Comparison of ENCODE assay signal across 1 cellular context in the genomic region with DNA sequence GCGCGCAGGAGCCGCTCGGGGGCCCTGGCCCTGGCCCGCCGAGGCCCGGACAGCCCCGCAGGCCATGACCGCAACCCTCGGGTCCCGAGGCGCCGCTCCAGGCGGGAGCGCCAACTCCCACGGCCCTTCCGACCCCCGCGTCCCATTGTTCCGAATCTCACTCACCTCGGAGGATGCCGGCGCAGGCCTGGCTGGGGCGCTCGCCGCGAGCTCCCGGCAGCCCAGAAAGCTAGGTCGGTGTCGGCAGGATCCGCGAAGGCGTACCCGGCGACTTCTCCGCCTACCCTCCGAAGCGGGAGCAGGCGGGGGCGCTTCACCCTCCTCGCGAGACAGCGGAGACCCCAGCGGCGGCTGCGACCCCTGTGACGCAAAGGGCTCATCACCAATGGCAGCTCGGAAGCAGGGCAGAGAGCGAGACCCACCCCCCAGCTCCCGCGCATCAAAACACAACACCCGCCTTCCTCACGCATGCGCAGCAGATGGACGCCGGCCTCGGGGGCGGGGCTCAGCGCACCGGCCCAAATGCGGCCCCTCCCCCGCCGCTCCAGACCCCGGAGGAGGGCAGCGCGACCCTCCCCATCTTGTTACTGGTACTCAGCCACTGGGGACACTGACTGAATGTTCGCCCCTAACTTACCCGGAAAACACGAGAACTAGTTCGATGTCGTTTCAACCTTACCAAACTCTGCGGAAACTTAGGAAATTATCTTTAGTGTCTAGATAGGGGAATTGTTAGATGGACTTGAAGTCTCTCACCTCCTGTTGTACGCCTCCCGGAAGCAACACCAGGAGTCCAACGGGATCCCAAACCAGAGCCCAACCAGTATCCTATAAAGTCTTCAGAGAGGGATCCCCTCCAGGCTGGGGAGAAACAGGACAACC.
TF ChIP-seq lines count a peak whose summit lies in the region.

No MANE protein-coding gene starts in this region.

TF ChIP-seq in HepG2, 621 proteins besides CTCF, POLR2A, EP300 and RAD21 (continued from another document and continues in another):
- TF ChIP-seq, protein P1, sequence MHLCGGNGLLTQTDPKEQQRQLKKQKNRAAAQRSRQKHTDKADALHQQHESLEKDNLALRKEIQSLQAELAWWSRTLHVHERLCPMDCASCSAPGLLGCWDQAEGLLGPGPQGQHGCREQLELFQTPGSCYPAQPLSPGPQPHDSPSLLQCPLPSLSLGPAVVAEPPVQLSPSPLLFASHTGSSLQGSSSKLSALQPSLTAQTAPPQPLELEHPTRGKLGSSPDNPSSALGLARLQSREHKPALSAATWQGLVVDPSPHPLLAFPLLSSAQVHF (CRISPR knock-in tag; IDR thresholded peaks at IDR 0.05) = no peak
- TF ChIP-seq ZNF761 (CRISPR knock-in tag; conservative IDR thresholded peaks at IDR 0.05) (no peak), MTF2 (CRISPR knock-in tag; IDR thresholded peaks at IDR 0.05; ENCODE audit: borderline replicate concordance) (peak; percentile 75; the same call in 1 of the 2 replicates), CREB1 (IDR thresholded peaks at IDR 0.05) (peak; percentile 81), CREB1 (CRISPR knock-in tag; IDR thresholded peaks at IDR 0.05) (peak; percentile 88), PCBP1 (IDR thresholded peaks at IDR 0.05; ENCODE audit: borderline replicate concordance, low read depth, low read length) (0 out of 2 replicates have a peak, but pooled peaks have one; percentile 77), ZZZ3 (CRISPR knock-in tag; IDR thresholded peaks at IDR 0.05; ENCODE audit: borderline replicate concordance) (no peak), NFRKB (IDR thresholded peaks at IDR 0.05) (no peak), ZFY (CRISPR knock-in tag; IDR thresholded peaks at IDR 0.05) (peak; percentile 89), ZNF230 (CRISPR knock-in tag; IDR thresholded peaks at IDR 0.05) (no peak), HOXA9 (CRISPR knock-in tag; IDR thresholded peaks at IDR 0.05; ENCODE audit: borderline replicate concordance) (no peak; the same call in 1 of the 2 replicates), ZNF17 (CRISPR knock-in tag; IDR thresholded peaks at IDR 0.05) (no peak), MIER3 (CRISPR knock-in tag; IDR thresholded peaks at IDR 0.05; ENCODE audit: borderline replicate concordance) (no peak), NFKBIZ (CRISPR knock-in tag; IDR thresholded peaks at IDR 0.05) (peak; percentile 66), NCOR1 (IDR thresholded peaks at IDR 0.05; ENCODE audit: borderline replicate concordance, low read length) (no peak), ZNF484 (CRISPR knock-in tag; IDR thresholded peaks at IDR 0.05; ENCODE audit: borderline replicate concordance, low read depth) (no peak), ZNF260 (CRISPR knock-in tag; IDR thresholded peaks at IDR 0.05; ENCODE audit: borderline replicate concordance, low read depth) (no peak), CENPT (CRISPR knock-in tag; IDR thresholded peaks at IDR 0.05; ENCODE audit: low read depth) (no peak), GABPB1 (CRISPR knock-in tag; IDR thresholded peaks at IDR 0.05) (peak; percentile 86), GABPA (IDR thresholded peaks at IDR 0.05; ENCODE audit: low read depth, low read length) (no peak), GABPA (CRISPR knock-in tag; IDR thresholded peaks at IDR 0.05; ENCODE audit: low read depth) (peak; percentile 47), SRY (CRISPR knock-in tag; IDR thresholded peaks at IDR 0.05) (no peak), ZNF766 (CRISPR knock-in tag; IDR thresholded peaks at IDR 0.05; ENCODE audit: borderline replicate concordance) (no peak), HNRNPL (IDR thresholded peaks at IDR 0.05; ENCODE audit: low read depth, low read length) (no peak), ZSCAN20 (CRISPR knock-in tag; IDR thresholded peaks at IDR 0.05; ENCODE audit: borderline replicate concordance) (no peak; the same call in 1 of the 2 replicates), ZKSCAN5 (CRISPR knock-in tag; IDR thresholded peaks at IDR 0.05) (peak; percentile 70; the same call in 1 of the 2 replicates), FOSL2 (CRISPR knock-in tag; IDR thresholded peaks at IDR 0.05) (peak; percentile 21; the same call in 1 of the 2 replicates), MZF1 (CRISPR knock-in tag; IDR thresholded peaks at IDR 0.05; ENCODE audit: borderline replicate concordance) (no peak), RARA (CRISPR knock-in tag; IDR thresholded peaks at IDR 0.05) (no peak), ZNF343 (CRISPR knock-in tag; IDR thresholded peaks at IDR 0.05) (no peak), NBN (conservative IDR thresholded peaks at IDR 0.05) (no peak), NFATC3 (CRISPR knock-in tag; IDR thresholded peaks at IDR 0.05) (no peak), ZNF7 (CRISPR knock-in tag; IDR thresholded peaks at IDR 0.05) (no peak)
- TF ChIP-seq, protein P2, sequence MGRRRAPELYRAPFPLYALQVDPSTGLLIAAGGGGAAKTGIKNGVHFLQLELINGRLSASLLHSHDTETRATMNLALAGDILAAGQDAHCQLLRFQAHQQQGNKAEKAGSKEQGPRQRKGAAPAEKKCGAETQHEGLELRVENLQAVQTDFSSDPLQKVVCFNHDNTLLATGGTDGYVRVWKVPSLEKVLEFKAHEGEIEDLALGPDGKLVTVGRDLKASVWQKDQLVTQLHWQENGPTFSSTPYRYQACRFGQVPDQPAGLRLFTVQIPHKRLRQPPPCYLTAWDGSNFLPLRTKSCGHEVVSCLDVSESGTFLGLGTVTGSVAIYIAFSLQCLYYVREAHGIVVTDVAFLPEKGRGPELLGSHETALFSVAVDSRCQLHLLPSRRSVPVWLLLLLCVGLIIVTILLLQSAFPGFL (CRISPR knock-in tag; IDR thresholded peaks at IDR 0.05) = no peak
- TF ChIP-seq, protein P3, sequence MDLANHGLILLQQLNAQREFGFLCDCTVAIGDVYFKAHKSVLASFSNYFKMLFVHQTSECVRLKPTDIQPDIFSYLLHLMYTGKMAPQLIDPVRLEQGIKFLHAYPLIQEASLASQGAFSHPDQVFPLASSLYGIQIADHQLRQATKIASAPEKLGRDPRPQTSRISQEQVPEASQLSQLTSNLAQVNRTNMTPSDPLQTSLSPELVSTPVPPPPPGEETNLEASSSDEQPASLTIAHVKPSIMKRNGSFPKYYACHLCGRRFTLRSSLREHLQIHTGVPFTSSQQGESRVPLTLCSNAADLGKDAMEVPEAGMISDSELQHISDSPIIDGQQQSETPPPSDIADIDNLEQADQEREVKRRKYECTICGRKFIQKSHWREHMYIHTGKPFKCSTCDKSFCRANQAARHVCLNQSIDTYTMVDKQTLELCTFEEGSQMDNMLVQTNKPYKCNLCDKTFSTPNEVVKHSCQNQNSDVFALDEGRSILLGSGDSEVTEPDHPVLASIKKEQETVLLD (CRISPR knock-in tag; IDR thresholded peaks at IDR 0.05; ENCODE audit: low read depth) = no peak
- TF ChIP-seq, protein P4, sequence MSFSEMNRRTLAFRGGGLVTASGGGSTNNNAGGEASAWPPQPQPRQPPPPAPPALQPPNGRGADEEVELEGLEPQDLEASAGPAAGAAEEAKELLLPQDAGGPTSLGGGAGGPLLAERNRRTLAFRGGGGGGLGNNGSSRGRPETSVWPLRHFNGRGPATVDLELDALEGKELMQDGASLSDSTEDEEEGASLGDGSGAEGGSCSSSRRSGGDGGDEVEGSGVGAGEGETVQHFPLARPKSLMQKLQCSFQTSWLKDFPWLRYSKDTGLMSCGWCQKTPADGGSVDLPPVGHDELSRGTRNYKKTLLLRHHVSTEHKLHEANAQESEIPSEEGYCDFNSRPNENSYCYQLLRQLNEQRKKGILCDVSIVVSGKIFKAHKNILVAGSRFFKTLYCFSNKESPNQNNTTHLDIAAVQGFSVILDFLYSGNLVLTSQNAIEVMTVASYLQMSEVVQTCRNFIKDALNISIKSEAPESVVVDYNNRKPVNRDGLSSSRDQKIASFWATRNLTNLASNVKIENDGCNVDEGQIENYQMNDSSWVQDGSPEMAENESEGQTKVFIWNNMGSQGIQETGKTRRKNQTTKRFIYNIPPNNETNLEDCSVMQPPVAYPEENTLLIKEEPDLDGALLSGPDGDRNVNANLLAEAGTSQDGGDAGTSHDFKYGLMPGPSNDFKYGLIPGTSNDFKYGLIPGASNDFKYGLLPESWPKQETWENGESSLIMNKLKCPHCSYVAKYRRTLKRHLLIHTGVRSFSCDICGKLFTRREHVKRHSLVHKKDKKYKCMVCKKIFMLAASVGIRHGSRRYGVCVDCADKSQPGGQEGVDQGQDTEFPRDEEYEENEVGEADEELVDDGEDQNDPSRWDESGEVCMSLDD (CRISPR knock-in tag; IDR thresholded peaks at IDR 0.05; ENCODE audit: borderline replicate concordance) = no peak
- TF ChIP-seq, protein P5, sequence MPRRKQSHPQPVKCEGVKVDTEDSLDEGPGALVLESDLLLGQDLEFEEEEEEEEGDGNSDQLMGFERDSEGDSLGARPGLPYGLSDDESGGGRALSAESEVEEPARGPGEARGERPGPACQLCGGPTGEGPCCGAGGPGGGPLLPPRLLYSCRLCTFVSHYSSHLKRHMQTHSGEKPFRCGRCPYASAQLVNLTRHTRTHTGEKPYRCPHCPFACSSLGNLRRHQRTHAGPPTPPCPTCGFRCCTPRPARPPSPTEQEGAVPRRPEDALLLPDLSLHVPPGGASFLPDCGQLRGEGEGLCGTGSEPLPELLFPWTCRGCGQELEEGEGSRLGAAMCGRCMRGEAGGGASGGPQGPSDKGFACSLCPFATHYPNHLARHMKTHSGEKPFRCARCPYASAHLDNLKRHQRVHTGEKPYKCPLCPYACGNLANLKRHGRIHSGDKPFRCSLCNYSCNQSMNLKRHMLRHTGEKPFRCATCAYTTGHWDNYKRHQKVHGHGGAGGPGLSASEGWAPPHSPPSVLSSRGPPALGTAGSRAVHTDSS (CRISPR knock-in tag; conservative IDR thresholded peaks at IDR 0.05) = no peak
- TF ChIP-seq, protein P6, sequence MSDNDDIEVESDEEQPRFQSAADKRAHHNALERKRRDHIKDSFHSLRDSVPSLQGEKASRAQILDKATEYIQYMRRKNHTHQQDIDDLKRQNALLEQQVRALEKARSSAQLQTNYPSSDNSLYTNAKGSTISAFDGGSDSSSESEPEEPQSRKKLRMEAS (IDR thresholded peaks at IDR 0.05) = peak; percentile 72
- TF ChIP-seq, protein P7, sequence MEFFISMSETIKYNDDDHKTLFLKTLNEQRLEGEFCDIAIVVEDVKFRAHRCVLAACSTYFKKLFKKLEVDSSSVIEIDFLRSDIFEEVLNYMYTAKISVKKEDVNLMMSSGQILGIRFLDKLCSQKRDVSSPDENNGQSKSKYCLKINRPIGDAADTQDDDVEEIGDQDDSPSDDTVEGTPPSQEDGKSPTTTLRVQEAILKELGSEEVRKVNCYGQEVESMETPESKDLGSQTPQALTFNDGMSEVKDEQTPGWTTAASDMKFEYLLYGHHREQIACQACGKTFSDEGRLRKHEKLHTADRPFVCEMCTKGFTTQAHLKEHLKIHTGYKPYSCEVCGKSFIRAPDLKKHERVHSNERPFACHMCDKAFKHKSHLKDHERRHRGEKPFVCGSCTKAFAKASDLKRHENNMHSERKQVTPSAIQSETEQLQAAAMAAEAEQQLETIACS (CRISPR knock-in tag; IDR thresholded peaks at IDR 0.05) = 0 out of 2 replicates have a peak, but pooled peaks have one; percentile 42
- TF ChIP-seq, protein P8, sequence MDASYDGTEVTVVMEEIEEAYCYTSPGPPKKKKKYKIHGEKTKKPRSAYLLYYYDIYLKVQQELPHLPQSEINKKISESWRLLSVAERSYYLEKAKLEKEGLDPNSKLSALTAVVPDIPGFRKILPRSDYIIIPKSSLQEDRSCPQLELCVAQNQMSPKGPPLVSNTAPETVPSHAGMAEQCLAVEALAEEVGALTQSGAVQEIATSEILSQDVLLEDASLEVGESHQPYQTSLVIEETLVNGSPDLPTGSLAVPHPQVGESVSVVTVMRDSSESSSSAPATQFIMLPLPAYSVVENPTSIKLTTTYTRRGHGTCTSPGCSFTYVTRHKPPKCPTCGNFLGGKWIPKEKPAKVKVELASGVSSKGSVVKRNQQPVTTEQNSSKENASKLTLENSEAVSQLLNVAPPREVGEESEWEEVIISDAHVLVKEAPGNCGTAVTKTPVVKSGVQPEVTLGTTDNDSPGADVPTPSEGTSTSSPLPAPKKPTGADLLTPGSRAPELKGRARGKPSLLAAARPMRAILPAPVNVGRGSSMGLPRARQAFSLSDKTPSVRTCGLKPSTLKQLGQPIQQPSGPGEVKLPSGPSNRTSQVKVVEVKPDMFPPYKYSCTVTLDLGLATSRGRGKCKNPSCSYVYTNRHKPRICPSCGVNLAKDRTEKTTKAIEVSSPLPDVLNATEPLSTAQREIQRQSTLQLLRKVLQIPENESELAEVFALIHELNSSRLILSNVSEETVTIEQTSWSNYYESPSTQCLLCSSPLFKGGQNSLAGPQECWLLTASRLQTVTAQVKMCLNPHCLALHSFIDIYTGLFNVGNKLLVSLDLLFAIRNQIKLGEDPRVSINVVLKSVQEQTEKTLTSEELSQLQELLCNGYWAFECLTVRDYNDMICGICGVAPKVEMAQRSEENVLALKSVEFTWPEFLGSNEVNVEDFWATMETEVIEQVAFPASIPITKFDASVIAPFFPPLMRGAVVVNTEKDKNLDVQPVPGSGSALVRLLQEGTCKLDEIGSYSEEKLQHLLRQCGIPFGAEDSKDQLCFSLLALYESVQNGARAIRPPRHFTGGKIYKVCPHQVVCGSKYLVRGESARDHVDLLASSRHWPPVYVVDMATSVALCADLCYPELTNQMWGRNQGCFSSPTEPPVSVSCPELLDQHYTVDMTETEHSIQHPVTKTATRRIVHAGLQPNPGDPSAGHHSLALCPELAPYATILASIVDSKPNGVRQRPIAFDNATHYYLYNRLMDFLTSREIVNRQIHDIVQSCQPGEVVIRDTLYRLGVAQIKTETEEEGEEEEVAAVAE (CRISPR knock-in tag; IDR thresholded peaks at IDR 0.05; ENCODE audit: borderline replicate concordance) = 0 out of 2 replicates have a peak, but pooled peaks have one; percentile 50
- TF ChIP-seq, protein P9, sequence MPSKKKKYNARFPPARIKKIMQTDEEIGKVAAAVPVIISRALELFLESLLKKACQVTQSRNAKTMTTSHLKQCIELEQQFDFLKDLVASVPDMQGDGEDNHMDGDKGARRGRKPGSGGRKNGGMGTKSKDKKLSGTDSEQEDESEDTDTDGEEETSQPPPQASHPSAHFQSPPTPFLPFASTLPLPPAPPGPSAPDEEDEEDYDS (CRISPR knock-in tag; IDR thresholded peaks at IDR 0.05) = peak; percentile 67
- TF ChIP-seq, protein P10, sequence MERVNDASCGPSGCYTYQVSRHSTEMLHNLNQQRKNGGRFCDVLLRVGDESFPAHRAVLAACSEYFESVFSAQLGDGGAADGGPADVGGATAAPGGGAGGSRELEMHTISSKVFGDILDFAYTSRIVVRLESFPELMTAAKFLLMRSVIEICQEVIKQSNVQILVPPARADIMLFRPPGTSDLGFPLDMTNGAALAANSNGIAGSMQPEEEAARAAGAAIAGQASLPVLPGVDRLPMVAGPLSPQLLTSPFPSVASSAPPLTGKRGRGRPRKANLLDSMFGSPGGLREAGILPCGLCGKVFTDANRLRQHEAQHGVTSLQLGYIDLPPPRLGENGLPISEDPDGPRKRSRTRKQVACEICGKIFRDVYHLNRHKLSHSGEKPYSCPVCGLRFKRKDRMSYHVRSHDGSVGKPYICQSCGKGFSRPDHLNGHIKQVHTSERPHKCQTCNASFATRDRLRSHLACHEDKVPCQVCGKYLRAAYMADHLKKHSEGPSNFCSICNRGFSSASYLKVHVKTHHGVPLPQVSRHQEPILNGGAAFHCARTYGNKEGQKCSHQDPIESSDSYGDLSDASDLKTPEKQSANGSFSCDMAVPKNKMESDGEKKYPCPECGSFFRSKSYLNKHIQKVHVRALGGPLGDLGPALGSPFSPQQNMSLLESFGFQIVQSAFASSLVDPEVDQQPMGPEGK (CRISPR knock-in tag; IDR thresholded peaks at IDR 0.05) = peak; percentile 93
- TF ChIP-seq, protein P11, sequence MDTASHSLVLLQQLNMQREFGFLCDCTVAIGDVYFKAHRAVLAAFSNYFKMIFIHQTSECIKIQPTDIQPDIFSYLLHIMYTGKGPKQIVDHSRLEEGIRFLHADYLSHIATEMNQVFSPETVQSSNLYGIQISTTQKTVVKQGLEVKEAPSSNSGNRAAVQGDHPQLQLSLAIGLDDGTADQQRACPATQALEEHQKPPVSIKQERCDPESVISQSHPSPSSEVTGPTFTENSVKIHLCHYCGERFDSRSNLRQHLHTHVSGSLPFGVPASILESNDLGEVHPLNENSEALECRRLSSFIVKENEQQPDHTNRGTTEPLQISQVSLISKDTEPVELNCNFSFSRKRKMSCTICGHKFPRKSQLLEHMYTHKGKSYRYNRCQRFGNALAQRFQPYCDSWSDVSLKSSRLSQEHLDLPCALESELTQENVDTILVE (CRISPR knock-in tag; IDR thresholded peaks at IDR 0.05) = no peak
